30 cellular contexts compared by ENCODE assay signal in the genomic region with DNA sequence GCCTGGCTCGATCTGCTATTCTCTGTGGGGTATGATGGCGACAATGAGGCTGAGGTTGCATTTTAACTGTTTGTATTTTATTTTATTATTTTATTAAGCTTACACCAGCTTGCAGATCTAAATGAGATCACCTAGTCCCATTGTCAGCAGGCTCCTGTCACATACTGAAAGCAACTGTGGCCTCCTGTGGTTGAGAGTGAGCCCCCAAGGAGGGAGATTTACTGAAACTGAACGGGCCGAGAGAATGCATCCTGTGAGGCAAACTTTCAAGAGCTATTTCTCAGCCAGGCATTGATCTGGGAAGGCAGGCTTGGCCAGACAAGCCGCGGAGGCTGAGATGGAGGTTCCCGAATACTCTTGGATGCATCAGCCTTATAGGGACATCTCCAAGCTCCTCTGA.
"Had no signal": no experiment of that assay in that cellular context is flagged by ENCODE, and none has a peak within 500 bp of the region (broad histone marks: within the 10 kb centered on the region; RNA-seq: fewer than 3 reads in every experiment).

No MANE protein-coding gene starts in this region.

- H3K27me3 ChIP-seq: neutrophil, pancreas, right lobe of liver, sigmoid colon, testis, tibial artery, upper lobe of left lung, vagina had no signal

- H3K36me3 ChIP-seq: neutrophil, pancreas, right lobe of liver, sigmoid colon, suprapubic skin, tibial artery, upper lobe of left lung, vagina had no signal

- H3K4me1 Mint-ChIP-seq: naive B cell; naive thymus-derived CD8-positive, alpha-beta T cell; stimulated activated memory B cell treated with anti-CD40 and anti-IgM and Interleukin-4, amounts not matched to agents 10 μg/mL and 1 μg/mL and 100 μg/mL, for 72 hours; stimulated activated naive CD8-positive, alpha-beta T cell treated with anti-CD3 and anti-CD28 coated beads, Interleukin-15, amount 100 ng/mL, for 72 hours had no signal

- H3K4me3 Mint-ChIP-seq: naive B cell; naive thymus-derived CD8-positive, alpha-beta T cell; natural killer cell treated with Interleukin-12 subunit alpha and Interleukin-12 subunit beta and Interleukin-15 and Interleukin-18, amount 100 ng/mL, for 72 hours; nephron progenitor cell; stimulated activated memory B cell treated with anti-CD40 and anti-IgM and Interleukin-4, amounts not matched to agents 10 μg/mL and 1 μg/mL and 100 μg/mL, for 72 hours; stimulated activated naive CD8-positive, alpha-beta T cell treated with anti-CD3 and anti-CD28 coated beads, Interleukin-15, amount 100 ng/mL, for 72 hours had no signal

- DNase-seq: naive B cell; naive thymus-derived CD8-positive, alpha-beta T cell; nephron progenitor cell; nucleus accumbens; pancreas; posterior cingulate gyrus; psoas muscle; right cardiac atrium; right lobe of liver; sigmoid colon; small intestine; stimulated activated CD4-positive, alpha-beta T cell treated with anti-CD3 and anti-CD28 coated beads, Interleukin-12 subunit alpha, Interleukin-12 subunit beta, amount 100 ng/mL, for 4 hours; stimulated activated CD4-positive, alpha-beta T cell treated with anti-CD3 and anti-CD28 coated beads, Interleukin-1b, Interleukin-23, amount 100 ng/mL, for 48 hours; stimulated activated CD4-positive, alpha-beta T cell treated with anti-CD3 and anti-CD28 coated beads, Interleukin-4, amount 100 ng/mL, for 1 hour; stimulated activated CD4-positive, alpha-beta T cell treated with anti-CD3 and anti-CD28 coated beads, Interleukin-4, amount 100 ng/mL, for 4 hours; stimulated activated CD8-positive, alpha-beta memory T cell treated with anti-CD3 and anti-CD28 coated beads, Interleukin-4, amount 100 ng/mL, for 48 hours; stimulated activated naive CD4-positive, alpha-beta T cell; stimulated activated naive CD8-positive, alpha-beta T cell treated with anti-CD3 and anti-CD28 coated beads, Interleukin-15, amount 100 ng/mL, for 72 hours; stimulated activated naive CD8-positive, alpha-beta T cell treated with anti-CD3 and anti-CD28 coated beads, Interleukin-15, Interleukin-2, amounts not matched to agents 100 U/mL and 50 U/mL, for 24 hours; substantia nigra; testis; tibial artery; trophoblast cell; upper lobe of left lung had no signal

- H3K27ac ChIP-seq: neutrophil, pancreas, psoas muscle, right lobe of liver, sigmoid colon, suprapubic skin, testis, tibial artery, upper lobe of left lung, vagina had no signal

- H3K4me3 ChIP-seq: pancreas, psoas muscle, right lobe of liver, sigmoid colon, suprapubic skin, testis, tibial artery, upper lobe of left lung, vagina had no signal

- ATAC-seq: naive thymus-derived CD8-positive, alpha-beta T cell; natural killer cell treated with Interleukin-12 subunit alpha and Interleukin-12 subunit beta and Interleukin-15 and Interleukin-18, amount 100 ng/mL, for 72 hours; pancreas; psoas muscle; right cardiac atrium; right lobe of liver; stimulated activated memory B cell treated with anti-CD40 and anti-IgM and Interleukin-4, amounts not matched to agents 10 μg/mL and 1 μg/mL and 100 μg/mL, for 72 hours; stimulated activated naive CD8-positive, alpha-beta T cell treated with anti-CD3 and anti-CD28 coated beads, Interleukin-15, amount 100 ng/mL, for 72 hours; stimulated activated naive CD8-positive, alpha-beta T cell treated with anti-CD3 and anti-CD28 coated beads, Interleukin-15, Interleukin-2, amounts not matched to agents 100 U/mL and 50 U/mL, for 24 hours had no signal

- H3K36me3 Mint-ChIP-seq: naive B cell; naive thymus-derived CD8-positive, alpha-beta T cell; natural killer cell treated with Interleukin-12 subunit alpha and Interleukin-12 subunit beta and Interleukin-15 and Interleukin-18, amount 100 ng/mL, for 72 hours; stimulated activated memory B cell treated with anti-CD40 and anti-IgM and Interleukin-4, amounts not matched to agents 10 μg/mL and 1 μg/mL and 100 μg/mL, for 72 hours had no signal

- H3K9me3 ChIP-seq: neutrophil, pancreas, psoas muscle, right lobe of liver, sigmoid colon, suprapubic skin, testis, tibial artery, upper lobe of left lung, vagina had no signal

- H3K4me1 ChIP-seq: pancreas, psoas muscle, right lobe of liver, sigmoid colon, suprapubic skin, testis, tibial artery, upper lobe of left lung, vagina had no signal

- H3K9me3 Mint-ChIP-seq: naive B cell; naive thymus-derived CD8-positive, alpha-beta T cell; natural killer cell treated with Interleukin-12 subunit alpha and Interleukin-12 subunit beta and Interleukin-15 and Interleukin-18, amount 100 ng/mL, for 72 hours; nephron progenitor cell; stimulated activated memory B cell treated with anti-CD40 and anti-IgM and Interleukin-4, amounts not matched to agents 10 μg/mL and 1 μg/mL and 100 μg/mL, for 72 hours; stimulated activated naive CD8-positive, alpha-beta T cell treated with anti-CD3 and anti-CD28 coated beads, Interleukin-15, amount 100 ng/mL, for 72 hours had no signal

- H3K27ac Mint-ChIP-seq: naive B cell; naive thymus-derived CD8-positive, alpha-beta T cell; natural killer cell treated with Interleukin-12 subunit alpha and Interleukin-12 subunit beta and Interleukin-15 and Interleukin-18, amount 100 ng/mL, for 72 hours; nephron progenitor cell; progenitor cell of endocrine pancreas; stimulated activated memory B cell treated with anti-CD40 and anti-IgM and Interleukin-4, amounts not matched to agents 10 μg/mL and 1 μg/mL and 100 μg/mL, for 72 hours; stimulated activated naive CD8-positive, alpha-beta T cell treated with anti-CD3 and anti-CD28 coated beads, Interleukin-15, amount 100 ng/mL, for 72 hours had no signal
